Comparison of ENCODE assay signal across 1 cellular context in the genomic region with DNA sequence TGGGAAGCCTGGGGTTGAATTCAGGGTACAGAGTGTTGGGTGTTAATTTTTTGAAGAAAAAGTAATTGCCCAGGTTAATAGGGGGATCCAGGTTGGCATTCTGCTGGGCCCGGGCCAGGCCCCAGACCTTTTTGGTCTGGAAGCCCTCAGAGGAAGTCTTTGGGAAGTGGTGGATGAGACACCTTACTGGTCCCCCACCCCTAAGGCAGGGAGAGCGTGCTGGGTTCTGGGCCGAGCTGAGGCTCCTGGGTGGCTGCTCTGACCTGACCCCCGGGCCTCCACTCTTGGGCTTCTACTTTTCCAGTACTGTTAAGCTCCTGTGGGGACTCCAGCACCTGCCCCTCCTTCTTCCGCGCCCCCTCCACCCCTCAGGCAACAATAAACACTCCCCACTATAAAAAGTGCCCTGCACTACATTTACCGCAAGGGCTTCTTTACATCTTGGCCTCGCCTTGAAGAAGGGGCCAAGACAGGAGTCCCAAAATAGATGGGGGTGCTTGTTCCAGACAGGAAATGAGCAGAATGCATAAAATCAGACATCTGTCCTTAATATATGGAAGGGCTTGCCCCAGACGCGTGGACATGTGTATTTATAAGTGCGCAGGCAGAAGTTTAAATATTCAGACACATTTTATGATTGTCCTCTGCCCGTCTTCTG.
TF ChIP-seq lines count a peak whose summit lies in the region.

No MANE protein-coding gene starts in this region.

TF ChIP-seq in HEK293, 187 proteins besides CTCF, POLR2A, EP300 and RAD21 (continued from another document):
- TF ChIP-seq ATF2 (tag by site-specific recombination; IDR thresholded peaks at IDR 0.05; ENCODE audit: low read depth) (no peak), SP2 (tag by site-specific recombination; IDR thresholded peaks at IDR 0.05) (no peak), ZNF335 (tag by site-specific recombination; conservative IDR thresholded peaks at IDR 0.05) (peak; percentile 42), TCF7L2 (IDR thresholded peaks at IDR 0.05; ENCODE audit: borderline replicate concordance, low read depth, low read length) (no peak), OSR2 (tag by site-specific recombination; IDR thresholded peaks at IDR 0.05) (no peak), ZNF660 (tag by site-specific recombination; IDR thresholded peaks at IDR 0.05) (no peak), ZNF146 (tag by site-specific recombination; IDR thresholded peaks at IDR 0.05) (no peak), ZNF558 (tag by site-specific recombination; IDR thresholded peaks at IDR 0.05) (no peak), ZNF138 (tag by site-specific recombination; IDR thresholded peaks at IDR 0.05; ENCODE audit: borderline replicate concordance) (no peak), TSHZ1 (tag by site-specific recombination; IDR thresholded peaks at IDR 0.05; ENCODE audit: borderline replicate concordance) (no peak)
TF ChIP-seq in HEK293: peak in this region for 4.
